1 cellular context compared by ENCODE assay signal in the genomic region with DNA sequence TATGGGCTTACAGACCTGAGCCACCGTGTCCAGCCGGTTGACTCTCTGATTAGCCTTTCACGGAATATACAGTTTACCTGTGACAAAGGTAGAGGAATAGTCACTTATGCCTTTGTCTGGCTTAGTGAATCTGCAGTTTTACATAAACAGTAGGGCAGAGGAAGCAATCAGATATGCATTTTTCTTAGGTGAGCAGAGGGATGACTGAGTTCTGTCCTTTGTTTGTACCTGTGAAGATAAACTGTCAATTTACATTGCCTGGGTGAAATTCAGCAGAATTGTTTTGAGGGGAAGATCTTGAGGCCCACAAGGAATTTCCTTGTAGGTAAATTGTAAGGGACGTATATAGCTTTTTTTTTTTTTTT.
TF ChIP-seq lines count a peak whose summit lies in the region.

No MANE protein-coding gene starts in this region.

TF ChIP-seq in H1, 55 proteins besides CTCF, POLR2A, EP300 and RAD21:
- no peak for TF ChIP-seq SIN3A (conservative IDR thresholded peaks at IDR 0.05 in 1 of 2, IDR thresholded peaks at IDR 0.05 in 1 of 2; ENCODE audit: low read depth in 1 of 2, low read length in 2 of 2)
- TF ChIP-seq, protein P1, sequence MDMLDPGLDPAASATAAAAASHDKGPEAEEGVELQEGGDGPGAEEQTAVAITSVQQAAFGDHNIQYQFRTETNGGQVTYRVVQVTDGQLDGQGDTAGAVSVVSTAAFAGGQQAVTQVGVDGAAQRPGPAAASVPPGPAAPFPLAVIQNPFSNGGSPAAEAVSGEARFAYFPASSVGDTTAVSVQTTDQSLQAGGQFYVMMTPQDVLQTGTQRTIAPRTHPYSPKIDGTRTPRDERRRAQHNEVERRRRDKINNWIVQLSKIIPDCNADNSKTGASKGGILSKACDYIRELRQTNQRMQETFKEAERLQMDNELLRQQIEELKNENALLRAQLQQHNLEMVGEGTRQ (IDR thresholded peaks at IDR 0.05; ENCODE audit: low read length) = no peak
- TF ChIP-seq RFX5 (IDR thresholded peaks at IDR 0.05; ENCODE audit: borderline replicate concordance, low read depth, low read length) = no peak
- no peak for TF ChIP-seq FOSL1 (IDR thresholded peaks at IDR 0.05; ENCODE audit: insufficient read depth, low read depth, low read length)
- no peak for TF ChIP-seq GTF2F1 (IDR thresholded peaks at IDR 0.05; ENCODE audit: borderline replicate concordance, low read depth, low read length)
